ENCODE assay signal across 17 cellular contexts in the genomic region with DNA sequence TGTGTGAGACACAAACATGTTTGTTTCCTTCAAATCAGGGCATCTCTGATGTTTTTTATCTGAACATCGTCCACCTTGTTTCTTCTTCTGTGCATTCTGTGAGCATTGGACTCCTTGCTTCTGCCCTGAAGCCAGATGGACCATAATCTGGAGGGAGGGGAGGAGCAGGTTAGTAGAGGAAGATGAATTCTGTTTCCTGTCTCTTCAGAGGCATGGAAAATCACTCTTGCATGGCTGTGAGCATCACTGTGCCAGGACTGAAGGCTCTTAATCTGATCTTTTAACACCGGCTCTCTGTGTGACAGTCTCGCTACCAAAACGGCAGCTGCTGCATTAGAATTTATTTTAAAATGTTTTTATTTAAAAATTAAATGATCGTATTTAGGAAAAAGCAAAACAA. TPM values are rescaled to one million over a fixed set of nuclear protein-coding genes. Genes with fewer than 3 reads are reported as not detected.
DNase-seq lines count a peak whose midpoint lies in the region; ATAC-seq and TF ChIP-seq lines count a peak whose summit lies in the region.
"Had no signal": no experiment of that assay in that cellular context is flagged by ENCODE, and none has a peak within 500 bp of the region (broad histone marks: within the 10 kb centered on the region; RNA-seq: fewer than 3 reads in every experiment).

No MANE protein-coding gene starts in this region.

- H3K36me3 ChIP-seq in SK-N-SH (replicated peaks in 1 of 2; ENCODE audit: control insufficient read depth in 1 of 2, insufficient read depth in 2 of 2, low read length in 1 of 2) = peaks cover 32 to 40% of the 10 kb centered on the region in 2 experiments

- ATAC-seq in SK-N-SH treated with all-trans-retinoic acid at 6 μM for 48 hours = no peak
- ATAC-seq: K562, Panc1 had no signal

- H4K20me1 ChIP-seq in SK-N-SH (ENCODE audit: insufficient read depth) = peaks cover 63% of the 10 kb centered on the region

- peak in 1 of 2 experiments; percentile 60; a peak in 1 of 4 replicates for TF ChIP-seq EP300 in SK-N-SH (IDR thresholded peaks at IDR 0.05; ENCODE audit: borderline replicate concordance in 1 of 2, low read depth in 1 of 2, low read length in 1 of 2)

- peaks cover 31% of the 10 kb centered on the region for H3F3A ChIP-seq in SK-N-SH (replicated peaks; ENCODE audit: insufficient read depth)

- no peaks in the 10 kb centered on the region for H3K9me3 ChIP-seq in SK-N-SH
- H3K9me3 ChIP-seq: Caco-2 had no signal

- H3K27ac ChIP-seq in SK-N-SH (ENCODE audit: low read depth in 2 of 2, low read length in 1 of 2) = peak overlapping the region in 1 of 2 experiments; percentile 86; a peak in 2 of 4 replicates
- H3K27ac ChIP-seq: GM23248, SK-N-MC had no signal

- H3K9me2 ChIP-seq in SK-N-SH = no peaks in the 10 kb centered on the region

- peak; percentile 49 for DNase-seq in SK-N-SH
- DNase-seq in SK-N-DZ (ENCODE audit: low spot score) = peak; percentile 77
- peak; percentile 79 for DNase-seq in cerebellum (ENCODE audit: low spot score)
- DNase-seq in activated CD4-positive, alpha-beta T cell treated with anti-CD3 and anti-CD28 coated beads, Interleukin-2, amount 50 U/mL, for 1 hour = no peak
- DNase-seq in erythroblast (lab: John Stamatoyannopoulos, UW) = no peak
- DNase-seq in NCI-H748 (lab: John Stamatoyannopoulos, UW; ENCODE audit: unreplicated experiment) = no peak
- DNase-seq in NK-92 (lab: John Stamatoyannopoulos, UW; ENCODE audit: unreplicated experiment) = no peak
- DNase-seq: Caco-2; CD4-positive, CD25-positive, alpha-beta regulatory T cell; GM23248; NCI-H187; NCI-H226; NCI-H526 had no signal

- H3K27me3 ChIP-seq in SK-N-SH (ENCODE audit: insufficient read depth) = no peaks in the 10 kb centered on the region

- no peak overlapping the region for H3K9ac ChIP-seq in SK-N-SH
- H3K9ac ChIP-seq: GM23248 had no signal

- no peak overlapping the region for H3K4me3 ChIP-seq in SK-N-SH (ENCODE audit: low read depth in 2 of 2, low read length in 1 of 2)
- H3K4me3 ChIP-seq: GM23248, K562, SK-N-MC had no signal

- TF ChIP-seq POLR2A in erythroblast (IDR thresholded peaks at IDR 0.05; ENCODE audit: low read length) = no peak

- H2AFZ ChIP-seq in SK-N-SH (ENCODE audit: low read depth) = no peak overlapping the region
- H2AFZ ChIP-seq: GM23248 had no signal

- CTCF ChIA-PET in SK-N-SH (lab: Yijun Ruan, JAX) = interaction anchor here (1.8 kb wide), 1 partner anchor 41 kb away, joined by 4 read pairs; no protein-coding TSS in a partner anchor

- no peak for TF ChIP-seq CTCF in SK-N-SH (IDR thresholded peaks at IDR 0.05)

- peaks cover 97% of the 10 kb centered on the region for H3K79me2 ChIP-seq in SK-N-SH (ENCODE audit: insufficient read depth)

- H3K4me1 ChIP-seq in SK-N-SH (ENCODE audit: control insufficient read depth in 1 of 2, insufficient read depth in 2 of 2, low read depth in 1 of 2, low read length in 1 of 2) = peaks cover 37 to 49% of the 10 kb centered on the region in 2 experiments
- H3K4me1 ChIP-seq: Caco-2 had no signal

- POLR2A ChIA-PET in SK-N-SH (lab: Yijun Ruan, JAX) = no interaction called here

- 82% methylated on average over 5 of the region's 5 CpGs for WGBS in SK-N-SH (ENCODE audit: low lambda C conversion rate)

- no peak overlapping the region for H3K4me2 ChIP-seq in SK-N-SH

- TF ChIP-seq RAD21 in SK-N-SH (IDR thresholded peaks at IDR 0.05; ENCODE audit: low read length) = no peak; the same call in 1 of the 2 replicates

TF ChIP-seq in SK-N-SH, 30 proteins besides CTCF, POLR2A, EP300 and RAD21:
- TF ChIP-seq RCOR1 (IDR thresholded peaks at IDR 0.05; ENCODE audit: low read length) (peak; percentile 51; the same call in 1 of the 2 replicates), GATA2 (CRISPR knock-in tag; IDR thresholded peaks at IDR 0.05) (peak; percentile 65), MXI1 (IDR thresholded peaks at IDR 0.05; ENCODE audit: low read depth, low read length) (peak; percentile 84; the same call in 1 of the 2 replicates), NRF1 (IDR thresholded peaks at IDR 0.05; ENCODE audit: low read depth, low read length) (no peak), FOXJ3 (CRISPR knock-in tag; IDR thresholded peaks at IDR 0.05) (0 out of 2 replicates have a peak, but pooled peaks have one; percentile 44)
- TF ChIP-seq, protein P1, sequence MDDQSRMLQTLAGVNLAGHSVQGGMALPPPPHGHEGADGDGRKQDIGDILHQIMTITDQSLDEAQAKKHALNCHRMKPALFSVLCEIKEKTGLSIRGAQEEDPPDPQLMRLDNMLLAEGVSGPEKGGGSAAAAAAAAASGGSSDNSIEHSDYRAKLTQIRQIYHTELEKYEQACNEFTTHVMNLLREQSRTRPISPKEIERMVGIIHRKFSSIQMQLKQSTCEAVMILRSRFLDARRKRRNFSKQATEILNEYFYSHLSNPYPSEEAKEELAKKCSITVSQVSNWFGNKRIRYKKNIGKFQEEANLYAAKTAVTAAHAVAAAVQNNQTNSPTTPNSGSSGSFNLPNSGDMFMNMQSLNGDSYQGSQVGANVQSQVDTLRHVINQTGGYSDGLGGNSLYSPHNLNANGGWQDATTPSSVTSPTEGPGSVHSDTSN (IDR thresholded peaks at IDR 0.05) = no peak
TF ChIP-seq in SK-N-SH: peak in this region for 4.

TF ChIP-seq in SK-N-SH treated with all-trans-retinoic acid at 6 μM for 48 hours, 23 proteins besides CTCF, POLR2A, EP300 and RAD21:
- no peak for TF ChIP-seq SNAI2 (CRISPR knock-in tag; IDR thresholded peaks at IDR 0.05)
- no peak for TF ChIP-seq ZFP3 (CRISPR knock-in tag; IDR thresholded peaks at IDR 0.05)
- TF ChIP-seq GLIS3 (CRISPR knock-in tag; IDR thresholded peaks at IDR 0.05) = no peak
- TF ChIP-seq, protein P2, sequence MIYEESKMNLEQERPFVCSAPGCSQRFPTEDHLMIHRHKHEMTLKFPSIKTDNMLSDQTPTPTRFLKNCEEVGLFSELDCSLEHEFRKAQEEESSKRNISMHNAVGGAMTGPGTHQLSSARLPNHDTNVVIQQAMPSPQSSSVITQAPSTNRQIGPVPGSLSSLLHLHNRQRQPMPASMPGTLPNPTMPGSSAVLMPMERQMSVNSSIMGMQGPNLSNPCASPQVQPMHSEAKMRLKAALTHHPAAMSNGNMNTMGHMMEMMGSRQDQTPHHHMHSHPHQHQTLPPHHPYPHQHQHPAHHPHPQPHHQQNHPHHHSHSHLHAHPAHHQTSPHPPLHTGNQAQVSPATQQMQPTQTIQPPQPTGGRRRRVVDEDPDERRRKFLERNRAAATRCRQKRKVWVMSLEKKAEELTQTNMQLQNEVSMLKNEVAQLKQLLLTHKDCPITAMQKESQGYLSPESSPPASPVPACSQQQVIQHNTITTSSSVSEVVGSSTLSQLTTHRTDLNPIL (CRISPR knock-in tag; IDR thresholded peaks at IDR 0.05; ENCODE audit: low read depth) = no peak
- no peak for TF ChIP-seq ZC3H10 (CRISPR knock-in tag; IDR thresholded peaks at IDR 0.05)
- TF ChIP-seq, protein P3, sequence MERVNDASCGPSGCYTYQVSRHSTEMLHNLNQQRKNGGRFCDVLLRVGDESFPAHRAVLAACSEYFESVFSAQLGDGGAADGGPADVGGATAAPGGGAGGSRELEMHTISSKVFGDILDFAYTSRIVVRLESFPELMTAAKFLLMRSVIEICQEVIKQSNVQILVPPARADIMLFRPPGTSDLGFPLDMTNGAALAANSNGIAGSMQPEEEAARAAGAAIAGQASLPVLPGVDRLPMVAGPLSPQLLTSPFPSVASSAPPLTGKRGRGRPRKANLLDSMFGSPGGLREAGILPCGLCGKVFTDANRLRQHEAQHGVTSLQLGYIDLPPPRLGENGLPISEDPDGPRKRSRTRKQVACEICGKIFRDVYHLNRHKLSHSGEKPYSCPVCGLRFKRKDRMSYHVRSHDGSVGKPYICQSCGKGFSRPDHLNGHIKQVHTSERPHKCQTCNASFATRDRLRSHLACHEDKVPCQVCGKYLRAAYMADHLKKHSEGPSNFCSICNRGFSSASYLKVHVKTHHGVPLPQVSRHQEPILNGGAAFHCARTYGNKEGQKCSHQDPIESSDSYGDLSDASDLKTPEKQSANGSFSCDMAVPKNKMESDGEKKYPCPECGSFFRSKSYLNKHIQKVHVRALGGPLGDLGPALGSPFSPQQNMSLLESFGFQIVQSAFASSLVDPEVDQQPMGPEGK (CRISPR knock-in tag; IDR thresholded peaks at IDR 0.05; ENCODE audit: borderline replicate concordance) = no peak
- no peak for TF ChIP-seq TOX (CRISPR knock-in tag; IDR thresholded peaks at IDR 0.05; ENCODE audit: borderline replicate concordance)
- TF ChIP-seq ESRRG (CRISPR knock-in tag; IDR thresholded peaks at IDR 0.05) = no peak
- TF ChIP-seq PPARA (CRISPR knock-in tag; IDR thresholded peaks at IDR 0.05; ENCODE audit: borderline replicate concordance) = no peak

RNA-seq across cellular contexts. Expression of a gene that starts 43.3 kb away (rescaled TPM):
- 40.4 and 49.5 TPM in 2 replicates for polyA plus RNA-seq in SK-N-SH (2012; rRNA removed)
- polyA plus RNA-seq in SK-N-SH (2012; cell fraction: cytosol; rRNA removed) = 45.0 and 48.3 TPM in 2 replicates
- 86.9 and 87.3 TPM in 2 replicates for polyA plus RNA-seq in SK-N-SH (2012; cell fraction: nucleus; rRNA removed)
- polyA plus RNA-seq in SK-N-DZ (2014; cell fraction: cytosol; rRNA removed) = 68.9 and 74.0 TPM in 2 replicates
- polyA plus RNA-seq in SK-N-DZ (2014; cell fraction: nucleus; rRNA removed) = 50.8 and 52.3 TPM in 2 replicates
- 27.3 TPM for total RNA-seq in cerebellum

Comparison
In these comparisons a context has a peak if more than half of its experiments do, and no peak if none do; other contexts are left out.
1. DNase-seq: peak in SK-N-SH (single experiment), SK-N-DZ (single experiment) and cerebellum (single experiment); none in activated CD4-positive, alpha-beta T cell treated with anti-CD3 and anti-CD28 coated beads, Interleukin-2, amount 50 U/mL, for 1 hour (single experiment), erythroblast (0 of 2), NCI-H748 (single experiment) and NK-92 (single experiment).